ENCODE assay signal across 8 cellular contexts in the genomic region with DNA sequence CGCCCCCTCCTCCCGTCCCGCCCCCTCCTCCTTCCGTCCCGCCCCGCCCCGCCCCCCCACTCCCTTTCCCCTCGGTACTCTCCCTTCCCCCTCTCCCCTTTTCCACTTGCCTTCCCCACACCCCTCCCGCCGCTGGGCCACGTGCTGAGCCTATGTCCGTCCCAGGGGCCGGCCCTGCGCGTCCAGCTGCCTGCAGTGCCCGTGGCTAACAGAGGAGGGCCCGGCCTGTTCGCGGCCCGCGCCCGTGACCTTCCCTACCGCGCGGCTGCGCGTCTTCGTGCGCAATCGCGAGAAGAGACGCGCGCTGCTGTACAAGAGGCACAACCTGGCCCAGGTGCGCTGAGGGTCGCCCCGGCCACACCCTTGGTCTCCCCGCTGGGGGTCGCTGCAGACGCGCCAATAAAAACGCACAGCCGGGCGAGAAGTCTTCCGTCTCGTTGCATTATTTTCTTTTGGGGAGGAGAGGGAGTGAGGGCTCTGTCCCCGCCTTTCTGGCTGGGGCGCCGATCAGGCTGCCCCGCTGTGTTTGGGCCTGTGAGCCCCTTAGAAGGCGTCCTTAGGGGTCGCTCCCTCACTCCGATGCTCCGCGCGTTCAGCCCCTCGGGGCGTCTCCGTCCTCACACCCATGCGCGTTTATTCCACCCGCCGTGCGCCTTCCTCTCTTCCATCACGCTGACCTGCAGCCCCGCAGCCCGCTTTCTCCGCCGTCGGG. TPM values are rescaled to one million over a fixed set of nuclear protein-coding genes. Genes with fewer than 3 reads are reported as not detected.
A peak's percentile ranks its signal among the peaks of the same experiment; 100 is the strongest.
DNase-seq lines count a peak whose midpoint lies in the region; ATAC-seq, FAIRE-seq and TF ChIP-seq lines count a peak whose summit lies in the region.

No MANE protein-coding gene starts in this region.

- H3F3A ChIP-seq in PC-3 (ENCODE audit: low read length, unreplicated experiment) = no peaks in the 10 kb centered on the region

- H3K4me3 ChIP-seq in HEK293 (ENCODE audit: low read depth, low read length) (peak overlapping the region; percentile 52), PC-3 (ENCODE audit: low read length) (peak overlapping the region; percentile 68), neuron (ENCODE audit: low read length) (peak overlapping the region; percentile 49), testis (peak overlapping the region; percentile 54 to 68)

- CTCF ChIA-PET in HEK293 (lab: Yijun Ruan, JAX) = interaction anchor here (1.0 to 1.5 kb wide), 3 partner anchors 11 to 27 kb away, joined by 3 to 6 read pairs (median 5); no protein-coding TSS in a partner anchor
- CTCF ChIA-PET in PC-3 (lab: Charles Lee) = interaction anchor here (0.5 kb wide), 1 partner anchor 80 kb away, joined by 7 read pairs; no protein-coding TSS in a partner anchor

- peak overlapping the region; percentile 55; the same call in 1 of the 2 replicates for H3K27ac ChIP-seq in HEK293 (ENCODE audit: extremely low read depth, low read depth, low read length)
- H3K27ac ChIP-seq in PC-3 (ENCODE audit: low read length) = no peak overlapping the region
- H3K27ac ChIP-seq in testis = peak overlapping the region; percentile 62 to 75

- H3K4me1 ChIP-seq in HEK293 (ENCODE audit: control insufficient read depth, insufficient read depth, low read length) = peaks cover 3% of the 10 kb centered on the region; the same call in 1 of the 2 replicates
- peaks cover 19% of the 10 kb centered on the region for H3K4me1 ChIP-seq in PC-3 (ENCODE audit: insufficient read depth, low read length)
- H3K4me1 ChIP-seq in neuron (ENCODE audit: insufficient read depth, low read length) = peaks cover 10% of the 10 kb centered on the region
- peaks cover 14% of the 10 kb centered on the region for H3K4me1 ChIP-seq in testis

- no peaks in the 10 kb centered on the region for H4K20me1 ChIP-seq in PC-3 (ENCODE audit: low read length)

- H3K9ac ChIP-seq in PC-3 (ENCODE audit: low read length) = peak overlapping the region; percentile 66

- H3K9me3 ChIP-seq in HEK293 (ENCODE audit: control insufficient read depth, insufficient read depth, low read depth, low read length) = no peaks in the 10 kb centered on the region
- no peaks in the 10 kb centered on the region for H3K9me3 ChIP-seq in PC-3 (ENCODE audit: low read length)
- no peaks in the 10 kb centered on the region for H3K9me3 ChIP-seq in neuron (ENCODE audit: low read length)
- no peaks in the 10 kb centered on the region for H3K9me3 ChIP-seq in testis

- intact Hi-C loops in PC-3 (cut with micrococcal nuclease) = loop anchor here (2.0 kb wide), 1 partner anchor 78 kb away; a partner anchor contains a TSS
- intact Hi-C loops in testis (cut with DNase I; ENCODE audit: low total_unique reads) = no loop called here

- POLR2A ChIA-PET in HEK293 (lab: Yijun Ruan, JAX) = interaction anchor here (0.6 to 1.1 kb wide), 3 partner anchors 28 to 584 kb away, joined by 3 to 7 read pairs (median 5); partner anchors contain the start of gene TRIM11
- POLR2A ChIA-PET in PC-3 (lab: Charles Lee; ENCODE audit: unreplicated experiment) = no interaction called here

- ATAC-seq in PC-3 (peak; percentile 76), HG02970 (IDR thresholded peaks at IDR 0.05; ENCODE audit: low FRiP score, unreplicated experiment) (no peak)

- H2AFZ ChIP-seq in PC-3 (ENCODE audit: low read length) (peak overlapping the region; percentile 90), neuron (ENCODE audit: low read depth, low read length) (peak overlapping the region; percentile 68)

- H3K79me2 ChIP-seq in PC-3 (ENCODE audit: low read length) = no peaks in the 10 kb centered on the region

- DNase-seq in ACHN (peak; percentile 86), PC-3 (peak; percentile 62), frontal cortex (ENCODE audit: low spot score in 2 of 2) (peak; percentile 62 to 78), testis (peak; percentile 81)
- DNase-seq in activated naive CD4-positive, alpha-beta T cell treated with Interleukin-2 at 50 U/mL for 16 hours = peak; percentile 48

- FAIRE-seq in frontal cortex (lab: Jason Lieb, UNC) = no peak

- in situ Hi-C loops in ACHN (cut with HindIII; ENCODE audit: low pct_ligation_motif_present, low pct_unique_long_range_greater_than_20kb, low sequenced_read_pairs) = no loop called here

- H3K9me2 ChIP-seq in PC-3 (replicated peaks; ENCODE audit: low read length) = no peaks in the 10 kb centered on the region

- no peaks in the 10 kb centered on the region for H3K27me3 ChIP-seq in PC-3 (ENCODE audit: low read length)
- H3K27me3 ChIP-seq in neuron (ENCODE audit: insufficient read depth, low read length) = peaks cover 8% of the 10 kb centered on the region
- no peaks in the 10 kb centered on the region for H3K27me3 ChIP-seq in testis

- 0% methylated on average over 47 to 63 of the region's 70 CpGs for WGBS in testis, 2 donors

- TF ChIP-seq CTCF in HEK293 (tag by site-specific recombination; IDR thresholded peaks at IDR 0.05) = peak; percentile 100
- peak; percentile 76 for TF ChIP-seq CTCF in PC-3 (conservative IDR thresholded peaks at IDR 0.05; ENCODE audit: low read depth, low read length)
- TF ChIP-seq CTCF in testis (IDR thresholded peaks at IDR 0.05) = peak; percentile 61 to 70 (median 63)

- BruUV-seq in PC-3 (replicated peaks; lab: Mats Ljungman, UMichigan) = TSS peak; percentile 65

- peak overlapping the region; percentile 88 for H3K4me2 ChIP-seq in PC-3 (ENCODE audit: low read length)

- TF ChIP-seq POLR2A in testis (IDR thresholded peaks at IDR 0.05) = no peak

- H3K36me3 ChIP-seq in HEK293 (ENCODE audit: control insufficient read depth in 2 of 2, insufficient read depth in 1 of 2, low read length in 2 of 2) (no peaks in the 10 kb centered on the region), PC-3 (ENCODE audit: low read depth, low read length) (no peaks in the 10 kb centered on the region), neuron (ENCODE audit: insufficient read depth, low read length) (no peaks in the 10 kb centered on the region), testis (ENCODE audit: low read depth, missing control alignments) (no peaks in the 10 kb centered on the region)

TF ChIP-seq in HEK293, 187 proteins besides CTCF, POLR2A, EP300 and RAD21 (continues in another document):
- TF ChIP-seq ZNF747 (tag by site-specific recombination; IDR thresholded peaks at IDR 0.05) = no peak
- TF ChIP-seq ZNF426 (tag by site-specific recombination; IDR thresholded peaks at IDR 0.05) = no peak
- TF ChIP-seq TSHZ1 (tag by site-specific recombination; IDR thresholded peaks at IDR 0.05; ENCODE audit: borderline replicate concordance) = no peak
- TF ChIP-seq ZNF843 (tag by site-specific recombination; IDR thresholded peaks at IDR 0.05) = peak; percentile 51; the same call in 1 of the 2 replicates
- no peak for TF ChIP-seq ZNF214 (tag by site-specific recombination; IDR thresholded peaks at IDR 0.05; ENCODE audit: borderline replicate concordance)
- TF ChIP-seq ZBTB21 (tag by site-specific recombination; IDR thresholded peaks at IDR 0.05) = no peak
- peak; percentile 58; the same call in 1 of the 2 replicates for TF ChIP-seq ZNF391 (tag by site-specific recombination; IDR thresholded peaks at IDR 0.05; ENCODE audit: borderline replicate concordance, low read depth)
- TF ChIP-seq ZBTB8A (tag by site-specific recombination; IDR thresholded peaks at IDR 0.05) = peak; percentile 96
- TF ChIP-seq TRIM28 (IDR thresholded peaks at IDR 0.05; ENCODE audit: borderline replicate concordance, low read length) = peak; percentile 60; the same call in 1 of the 2 replicates
- no peak for TF ChIP-seq ZNF211 (tag by site-specific recombination; IDR thresholded peaks at IDR 0.05; ENCODE audit: low read depth)
- TF ChIP-seq, protein P1, sequence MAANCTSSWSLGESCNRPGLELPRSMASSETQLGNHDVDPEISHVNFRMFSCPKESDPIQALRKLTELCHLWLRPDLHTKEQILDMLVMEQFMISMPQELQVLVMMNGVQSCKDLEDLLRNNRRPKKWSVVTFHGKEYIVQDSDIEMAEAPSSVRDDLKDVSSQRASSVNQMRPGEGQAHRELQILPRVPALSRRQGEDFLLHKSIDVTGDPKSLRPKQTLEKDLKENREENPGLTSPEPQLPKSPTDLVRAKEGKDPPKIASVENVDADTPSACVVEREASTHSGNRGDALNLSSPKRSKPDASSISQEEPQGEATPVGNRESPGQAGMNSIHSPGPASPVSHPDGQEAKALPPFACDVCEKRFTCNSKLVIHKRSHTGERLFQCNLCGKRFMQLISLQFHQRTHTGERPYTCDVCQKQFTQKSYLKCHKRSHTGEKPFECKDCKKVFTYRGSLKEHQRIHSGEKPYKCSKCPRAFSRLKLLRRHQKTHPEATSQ (tag by site-specific recombination; IDR thresholded peaks at IDR 0.05) = no peak
- TF ChIP-seq ZNF341 (tag by site-specific recombination; IDR thresholded peaks at IDR 0.05; ENCODE audit: low read depth) = peak; percentile 66

RNA-seq across cellular contexts. Expression of gene TRIM11, which starts 28.0 kb away (rescaled TPM):
- total RNA-seq in PC-3 (2014; rRNA removed) (48.3 and 94.6 TPM in 2 replicates), frontal cortex (14.3 TPM), testis (10 to 100 TPM; 30.1 to 37.8 TPM)
- 19.5 TPM for polyA plus RNA-seq in testis (ENCODE audit: insufficient read depth, low read depth, low replicate concordance)

RNA-seq across cellular contexts. Expression of gene TRIM17, which starts 38.1 kb away (rescaled TPM):
- total RNA-seq in PC-3 (2014; rRNA removed) (not detected in 2 replicates), frontal cortex (1.6 TPM), testis (10 to 100 TPM; 21.4 to 33.6 TPM)
- 37.4 TPM for polyA plus RNA-seq in testis (ENCODE audit: insufficient read depth, low read depth, low replicate concordance)
